11 cellular contexts compared by ENCODE assay signal in the genomic region with DNA sequence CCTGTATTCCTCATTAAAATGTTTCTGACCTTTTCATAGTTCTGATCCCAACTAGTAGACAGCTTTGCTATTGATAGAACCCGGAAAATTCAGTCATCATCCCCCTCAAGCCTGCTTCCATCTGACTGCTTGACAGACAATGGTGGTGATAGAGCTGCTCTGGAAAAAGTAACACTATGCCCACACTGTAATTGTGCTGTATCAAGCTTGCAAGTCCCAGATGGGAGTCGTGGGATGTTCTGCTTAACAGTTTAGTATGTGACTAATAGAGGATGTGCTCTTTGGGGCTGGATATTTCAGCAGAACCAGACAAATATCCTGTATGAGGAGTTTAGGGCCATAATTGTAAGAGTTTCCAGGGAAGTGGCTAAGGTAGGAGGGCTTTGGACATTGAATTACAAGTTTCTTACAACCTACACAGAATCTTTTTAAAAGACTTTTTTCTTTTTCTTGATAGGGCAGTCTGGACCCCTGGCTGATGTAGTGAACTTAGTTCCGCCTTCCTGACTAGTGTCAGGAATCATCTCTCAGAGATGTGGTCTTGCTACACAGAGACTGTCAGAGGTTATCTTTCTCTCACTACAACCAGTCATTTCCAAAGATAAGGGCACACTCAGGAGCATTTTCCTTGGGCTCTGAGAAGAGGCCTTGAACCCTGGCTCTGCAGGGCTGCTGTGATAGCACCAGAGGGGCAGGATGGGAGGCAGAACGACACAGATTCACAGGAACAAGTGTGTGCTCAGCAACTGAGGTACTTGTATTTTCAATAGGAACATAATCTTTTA.
DNase-seq lines count a peak whose midpoint lies in the region; ATAC-seq, FAIRE-seq and TF ChIP-seq lines count a peak whose summit lies in the region.
"Had no signal": no experiment of that assay in that cellular context is flagged by ENCODE, and none has a peak within 500 bp of the region (broad histone marks: within the 10 kb centered on the region; RNA-seq: fewer than 3 reads in every experiment).

No MANE protein-coding gene starts in this region.

- H3K9ac ChIP-seq in DND-41 (ENCODE audit: low read depth, low read length) = peak overlapping the region; percentile 28
- no peak overlapping the region for H3K9ac ChIP-seq in IMR-90 (ENCODE audit: low read depth, low read length)

- peaks cover 15% of the 10 kb centered on the region for H3K27me3 Mint-ChIP-seq in central memory CD8-positive, alpha-beta T cell
- peaks cover 10% of the 10 kb centered on the region for H3K27me3 Mint-ChIP-seq in T-helper 2 cell treated with Interferon-gamma antibody and Interleukin-4, amounts not matched to agents 5 μg/mL and 100 μg/mL, for 36 hours (ENCODE audit: low read depth)

- H3K36me3 ChIP-seq in DND-41 (ENCODE audit: insufficient read depth, low read length) (no peaks in the 10 kb centered on the region), IMR-90 (ENCODE audit: control insufficient read depth, insufficient read depth, low read length) (no peaks in the 10 kb centered on the region), neutrophil (no peaks in the 10 kb centered on the region)

- H3K4me2 ChIP-seq in DND-41 (ENCODE audit: insufficient read depth, low read length) (peak overlapping the region; percentile 54), IMR-90 (ENCODE audit: low read depth, low read length) (no peak overlapping the region)

- peaks cover 13% of the 10 kb centered on the region for H3K4me1 Mint-ChIP-seq in central memory CD8-positive, alpha-beta T cell
- peaks cover 15% of the 10 kb centered on the region for H3K4me1 Mint-ChIP-seq in T-helper 2 cell treated with Interferon-gamma antibody and Interleukin-4, amounts not matched to agents 5 μg/mL and 100 μg/mL, for 36 hours (ENCODE audit: low read depth)

- no peak overlapping the region for H3K18ac ChIP-seq in IMR-90 (ENCODE audit: low read depth, low read length)

- H3K27me3 ChIP-seq in DND-41 (ENCODE audit: insufficient read depth, low read length, poor library complexity) = no peaks in the 10 kb centered on the region
- no peaks in the 10 kb centered on the region for H3K27me3 ChIP-seq in IMR-90 (ENCODE audit: control insufficient read depth, insufficient read depth, low read length)
- peaks cover 3% of the 10 kb centered on the region for H3K27me3 ChIP-seq in neutrophil

- H3K14ac ChIP-seq in IMR-90 (replicated peaks; ENCODE audit: low read depth, low read length) = peak overlapping the region; percentile 15; the same call in 1 of the 2 replicates

- H4K91ac ChIP-seq in IMR-90 (ENCODE audit: insufficient read depth, low read depth, low read length) = no peak overlapping the region

- H3K4me3 Mint-ChIP-seq in central memory CD8-positive, alpha-beta T cell = peak overlapping the region; percentile 1
- no peak overlapping the region for H3K4me3 Mint-ChIP-seq in T-helper 2 cell treated with Interferon-gamma antibody and Interleukin-4, amounts not matched to agents 5 μg/mL and 100 μg/mL, for 36 hours
- H3K4me3 Mint-ChIP-seq: activated naive CD4-positive, alpha-beta T cell treated with anti-CD3 and anti-CD28 coated beads, Interleukin-2, amount 10 ng/mL, durations not matched to agents 7 days and 5 days; IgD-negative memory B cell had no signal

- TF ChIP-seq CTCF in DND-41 (IDR thresholded peaks at IDR 0.05; ENCODE audit: borderline replicate concordance, extremely low read depth, low read length, poor library complexity, severe bottlenecking) (no peak), IMR-90 (conservative IDR thresholded peaks at IDR 0.05; ENCODE audit: low read depth, low read length) (no peak), neutrophil (IDR thresholded peaks at IDR 0.05) (no peak)

- WGBS in IMR-90 (ENCODE audit: extremely low coverage in 2 of 2, insufficient read length in 1 of 2), 2 experiments = no CpG with 5 or more reads among the region's 4 CpGs

- no peak for DNase-seq in DND-41
- peak; percentile 47 for DNase-seq in IMR-90
- no peak for DNase-seq in central memory CD8-positive, alpha-beta T cell (ENCODE audit: low spot score in 2 of 2)
- no peak for DNase-seq in NCI-H2196 treated with DMSO at 0.1 percent for 48 hours (lab: John Stamatoyannopoulos, UW; ENCODE audit: unreplicated experiment)
- DNase-seq in T-helper 2 cell treated with Interferon-gamma antibody and Interleukin-4, amounts not matched to agents 5 μg/mL and 100 μg/mL, for 36 hours (ENCODE audit: low spot score) = no peak
- no peak for DNase-seq in urothelium cell line (ENCODE audit: low spot score)
- DNase-seq: DMS79 treated with DMSO at 0.1 percent for 48 hours had no signal

- H4K8ac ChIP-seq in IMR-90 (ENCODE audit: low read depth in 2 of 2, low read length in 2 of 2) = no peak overlapping the region

- no peak overlapping the region for H2AK9ac ChIP-seq in IMR-90 (replicated peaks; ENCODE audit: low read depth, low read length, poor library complexity)

- H3K4me1 ChIP-seq in DND-41 (ENCODE audit: insufficient read depth, low read length) (peaks cover 34% of the 10 kb centered on the region), IMR-90 (ENCODE audit: control insufficient read depth, insufficient read depth, low read length) (no peaks in the 10 kb centered on the region), neutrophil (ENCODE audit: control insufficient read depth in 1 of 2, insufficient read depth in 1 of 2, low read depth in 1 of 2, low read length in 1 of 2) (peaks cover 33 to 36% of the 10 kb centered on the region in 2 experiments)

- no peaks in the 10 kb centered on the region for H3K79me2 ChIP-seq in DND-41 (ENCODE audit: insufficient read depth, low read length)

- intact Hi-C loops in IMR-90 (cut with micrococcal nuclease) = no loop called here

- H4K20me1 ChIP-seq in DND-41 (ENCODE audit: insufficient read depth, low read length) (no peaks in the 10 kb centered on the region), IMR-90 (ENCODE audit: insufficient read depth, low read length) (no peaks in the 10 kb centered on the region)

- H3K9me3 ChIP-seq in DND-41 (ENCODE audit: insufficient read depth, low read length, severe bottlenecking) (no peaks in the 10 kb centered on the region), IMR-90 (ENCODE audit: control insufficient read depth, insufficient read depth, low read length) (no peaks in the 10 kb centered on the region), neutrophil (no peaks in the 10 kb centered on the region)

- peak overlapping the region; percentile 44; the same call in 1 of the 2 replicates for H2AK5ac ChIP-seq in IMR-90 (ENCODE audit: low read depth, low read length)

- H2BK20ac ChIP-seq in IMR-90 (ENCODE audit: low read depth, low read length) = no peak overlapping the region

- H3K27ac ChIP-seq in DND-41 (ENCODE audit: low read length) (peak overlapping the region; percentile 84), IMR-90 (ENCODE audit: insufficient read depth, low read length) (no peak overlapping the region), neutrophil (peak overlapping the region; percentile 76)

- no TSS peak for BruUV-seq in IMR-90 (replicated peaks; lab: Mats Ljungman, UMichigan)

- FAIRE-seq in urothelium cell line (lab: Jason Lieb, UNC) = no peak

- ATAC-seq in DND-41 (ENCODE audit: insufficient read depth, low read depth) = peak; percentile 38; the same call in 2 of the 3 replicates
- no peak; the same call in 1 of the 2 replicates for ATAC-seq in IMR-90 (ENCODE audit: low read depth)
- ATAC-seq in central memory CD8-positive, alpha-beta T cell (replicated peaks; ENCODE audit: extremely low read depth, poor library complexity, severe bottlenecking) = peak; percentile 10
- no peak for ATAC-seq in HG03025 (IDR thresholded peaks at IDR 0.05; ENCODE audit: low FRiP score, unreplicated experiment)

- no peak overlapping the region for H3K23ac ChIP-seq in IMR-90 (ENCODE audit: low read depth, low read length)

- in situ Hi-C loops in IMR-90 (cut with MboI; ENCODE audit: low sequenced_read_pairs) = no loop called here

- no peak for TF ChIP-seq POLR2A in IMR-90 (IDR thresholded peaks at IDR 0.05; ENCODE audit: low read depth, low read length)

- peak overlapping the region; percentile 13; the same call in 1 of the 2 replicates for H3K4ac ChIP-seq in IMR-90 (ENCODE audit: low read depth, low read length)

- no peak overlapping the region; the same call in 1 of the 2 replicates for H3K56ac ChIP-seq in IMR-90 (ENCODE audit: extremely low read depth, insufficient read depth, low read length)

- POLR2A ChIA-PET in IMR-90 (lab: Charles Lee; ENCODE audit: unreplicated experiment) = no interaction called here

- no peaks in the 10 kb centered on the region for H3K9me3 Mint-ChIP-seq in central memory CD8-positive, alpha-beta T cell
- H3K9me3 Mint-ChIP-seq in T-helper 2 cell treated with Interferon-gamma antibody and Interleukin-4, amounts not matched to agents 5 μg/mL and 100 μg/mL, for 36 hours = no peaks in the 10 kb centered on the region
- H3K9me3 Mint-ChIP-seq: activated naive CD4-positive, alpha-beta T cell treated with anti-CD3 and anti-CD28 coated beads, Interleukin-2, amount 10 ng/mL, durations not matched to agents 7 days and 5 days had no signal

- peaks cover 5% of the 10 kb centered on the region; the same call in 1 of the 2 replicates for H3K9me1 ChIP-seq in IMR-90 (ENCODE audit: insufficient read depth, low read length)

- no peak overlapping the region for H4K5ac ChIP-seq in IMR-90 (ENCODE audit: low read depth, low read length)

- TF ChIP-seq RAD21 in IMR-90 (IDR thresholded peaks at IDR 0.05; ENCODE audit: low read length) = no peak

- peak overlapping the region; percentile 49 for H2AFZ ChIP-seq in DND-41 (ENCODE audit: low read depth, low read length)
- peak overlapping the region; percentile 48 for H2AFZ ChIP-seq in IMR-90 (replicated peaks; ENCODE audit: low read length, poor library complexity)

- H2BK5ac ChIP-seq in IMR-90 (ENCODE audit: low read depth, low read length, poor library complexity, severe bottlenecking) = no peak overlapping the region

- dilution Hi-C loops in IMR-90 (cut with HindIII; ENCODE audit: low sequenced_read_pairs, unreplicated experiment) = no loop called here

- CTCF ChIA-PET in IMR-90 (lab: Yijun Ruan, JAX) = interaction anchor here (1.3 kb wide), 1 partner anchor 13 kb away, joined by 4 read pairs; no protein-coding TSS in a partner anchor

- H3K79me1 ChIP-seq in IMR-90 (ENCODE audit: low read depth in 1 of 2, low read length in 2 of 2) = no peaks in the 10 kb centered on the region

- H3K36me3 Mint-ChIP-seq in central memory CD8-positive, alpha-beta T cell (ENCODE audit: insufficient read depth) = no peaks in the 10 kb centered on the region
- H3K36me3 Mint-ChIP-seq in T-helper 2 cell treated with Interferon-gamma antibody and Interleukin-4, amounts not matched to agents 5 μg/mL and 100 μg/mL, for 36 hours (ENCODE audit: low read depth) = no peaks in the 10 kb centered on the region
- H3K36me3 Mint-ChIP-seq: activated naive CD4-positive, alpha-beta T cell treated with anti-CD3 and anti-CD28 coated beads, Interleukin-2, amount 10 ng/mL, durations not matched to agents 7 days and 5 days; IgD-negative memory B cell had no signal

- H3K27ac Mint-ChIP-seq in central memory CD8-positive, alpha-beta T cell (ENCODE audit: low read depth) = no peak overlapping the region
- no peak overlapping the region for H3K27ac Mint-ChIP-seq in T-helper 2 cell treated with Interferon-gamma antibody and Interleukin-4, amounts not matched to agents 5 μg/mL and 100 μg/mL, for 36 hours
- H3K27ac Mint-ChIP-seq: IgD-negative memory B cell had no signal

- H2BK15ac ChIP-seq in IMR-90 (ENCODE audit: low read depth, low read length) = no peak overlapping the region

- no peak overlapping the region for H2BK120ac ChIP-seq in IMR-90 (ENCODE audit: low read depth, low read length)

- H3K4me3 ChIP-seq in DND-41 (ENCODE audit: low read depth in 1 of 2, low read length in 2 of 2) (no peak overlapping the region; a peak in 1 of 4 replicates), IMR-90 (ENCODE audit: insufficient read depth, low read depth, low read length) (no peak overlapping the region), neutrophil (ENCODE audit: low read depth in 1 of 2, low read length in 1 of 2) (peak overlapping the region in 1 of 2 experiments; percentile 2)

Comparison
In these comparisons a context has a peak if more than half of its experiments do, and no peak if none do; other contexts are left out.
1. ATAC-seq: peak in DND-41 (single experiment) and central memory CD8-positive, alpha-beta T cell (single experiment); none in IMR-90 (single experiment) and HG03025 (single experiment).